Comparison of ENCODE assay signal across 16 cellular contexts in genomic region chr4:86706923-86707597, GRCh38.
DNase-seq lines count a peak whose midpoint lies in the region; ATAC-seq and TF ChIP-seq lines count a peak whose summit lies in the region.
"Had no signal": no experiment of that assay in that cellular context is flagged by ENCODE, and none has a peak within 500 bp of the region (broad histone marks: within the 10 kb centered on the region; RNA-seq: fewer than 3 reads in every experiment).

No MANE protein-coding gene starts in this region.

- peaks cover 17% of the 10 kb centered on the region for H3K79me1 ChIP-seq in mesenchymal stem cell (replicated peaks; ENCODE audit: low read length, poor library complexity, severe bottlenecking)

- no peak overlapping the region for H3K14ac ChIP-seq in mesenchymal stem cell (ENCODE audit: low read length in 2 of 2)

- intact Hi-C loops in heart left ventricle (cut with DNase I): no loop called here
- intact Hi-C loops in left ventricle myocardium inferior (cut with micrococcal nuclease): no loop called here

- no peak for DNase-seq in heart left ventricle
- no peak for DNase-seq in left ventricle myocardium inferior
- peak; percentile 33 for DNase-seq in mesenchymal stem cell
- no peak for DNase-seq in NCI-H2171 treated with DMSO at 0.1 percent for 48 hours (lab: John Stamatoyannopoulos, UW)
- no peak for DNase-seq in DMS79 treated with DMSO at 0.1 percent for 48 hours (lab: John Stamatoyannopoulos, UW)
- no peak for DNase-seq in GM20000 (ENCODE audit: low spot score)
- DNase-seq: activated naive CD8-positive, alpha-beta T cell treated with anti-CD3 and anti-CD28 coated beads, Interleukin-2, amount 10 ng/mL, durations not matched to agents 7 days and 5 days; CD8-positive, alpha-beta memory T cell; cerebellar nuclear complex; endodermal cell; NCI-H1436; transverse colon; WERI-Rb-1 had no signal

- no peak overlapping the region for H2AFZ ChIP-seq in mesenchymal stem cell (ENCODE audit: low read depth, low read length)

- H3K27ac ChIP-seq in heart left ventricle (no peak overlapping the region), left ventricle myocardium inferior (replicated peaks) (no peak overlapping the region), mesenchymal stem cell (ENCODE audit: low read length, poor library complexity, severe bottlenecking) (no peak overlapping the region)
- H3K27ac ChIP-seq: transverse colon, WERI-Rb-1 had no signal

- no peak overlapping the region for H2AK5ac ChIP-seq in mesenchymal stem cell (ENCODE audit: low read length, severe bottlenecking)

- no peak overlapping the region for H4K91ac ChIP-seq in mesenchymal stem cell (ENCODE audit: low read length)

- WGBS in heart left ventricle, 4 donors: 72 to 88% (median 80%) methylated on average over 2 of the region's 2 CpGs
- WGBS in mesenchymal stem cell: 100% methylated on average over 1 of the region's 2 CpGs

- no peak overlapping the region for H2BK5ac ChIP-seq in mesenchymal stem cell (ENCODE audit: low read depth, low read length, poor library complexity, severe bottlenecking)

- H3K18ac ChIP-seq in mesenchymal stem cell (ENCODE audit: low read depth in 1 of 2, low read length in 2 of 2): no peak overlapping the region

- H2BK120ac ChIP-seq in mesenchymal stem cell (ENCODE audit: low read depth, low read length): no peak overlapping the region

- TF ChIP-seq CTCF in heart left ventricle (IDR thresholded peaks at IDR 0.05) (no peak), left ventricle myocardium inferior (IDR thresholded peaks at IDR 0.05; ENCODE audit: borderline replicate concordance) (no peak), GM20000 (IDR thresholded peaks at IDR 0.05; ENCODE audit: extremely low read depth, missing control alignments) (no peak)

- no peak overlapping the region for H4K8ac ChIP-seq in mesenchymal stem cell (ENCODE audit: low read length)

- H3K4me1 ChIP-seq in heart left ventricle (no peaks in the 10 kb centered on the region), left ventricle myocardium inferior (no peaks in the 10 kb centered on the region), mesenchymal stem cell (ENCODE audit: control insufficient read depth, insufficient read depth, low read depth, low read length) (no peaks in the 10 kb centered on the region)
- H3K4me1 ChIP-seq: transverse colon had no signal

- H3K23ac ChIP-seq in mesenchymal stem cell (ENCODE audit: low read length in 2 of 2): no peak overlapping the region

- H3K4me2 ChIP-seq in mesenchymal stem cell (ENCODE audit: low read length, poor library complexity, severe bottlenecking): no peak overlapping the region
- H3K4me2 ChIP-seq: smooth muscle cell had no signal

- H3K4me3 ChIP-seq in heart left ventricle: no peak overlapping the region
- no peak overlapping the region for H3K4me3 ChIP-seq in left ventricle myocardium inferior
- H3K4me3 ChIP-seq in mesenchymal stem cell (ENCODE audit: insufficient read depth in 1 of 2, low read depth in 1 of 2, low read length in 2 of 2): no peak overlapping the region
- H3K4me3 ChIP-seq: smooth muscle cell, transverse colon had no signal

- no peaks in the 10 kb centered on the region for H3K9me3 ChIP-seq in heart left ventricle
- H3K9me3 ChIP-seq in left ventricle myocardium inferior (replicated peaks): no peaks in the 10 kb centered on the region
- H3K9me3 ChIP-seq in mesenchymal stem cell (ENCODE audit: control insufficient read depth, low read length): no peaks in the 10 kb centered on the region
- H3K9me3 ChIP-seq: transverse colon had no signal

- H2BK12ac ChIP-seq in mesenchymal stem cell (ENCODE audit: low read length in 2 of 2): no peak overlapping the region

- H3K27me3 ChIP-seq in heart left ventricle (no peaks in the 10 kb centered on the region), left ventricle myocardium inferior (ENCODE audit: low read depth) (no peaks in the 10 kb centered on the region), mesenchymal stem cell (ENCODE audit: control insufficient read depth in 1 of 2, insufficient read depth in 1 of 2, low read length in 2 of 2) (no peaks in the 10 kb centered on the region)
- H3K27me3 ChIP-seq: transverse colon had no signal

- H2BK15ac ChIP-seq in mesenchymal stem cell (ENCODE audit: low read depth, poor library complexity, severe bottlenecking): no peak overlapping the region

- ATAC-seq in heart left ventricle: peak in 3 of 4 donors; percentile 32 to 68 (median 65)
- ATAC-seq in esophagus mucosa: peak; percentile 98
- no peak for ATAC-seq in HG03196 (IDR thresholded peaks at IDR 0.05; ENCODE audit: unreplicated experiment)

- no peak overlapping the region for H3K9ac ChIP-seq in mesenchymal stem cell (ENCODE audit: low read length)

- no peak overlapping the region for H3K4ac ChIP-seq in mesenchymal stem cell (ENCODE audit: low read depth in 1 of 2, low read length in 2 of 2)

- no peaks in the 10 kb centered on the region for H3K36me3 ChIP-seq in heart left ventricle
- H3K36me3 ChIP-seq in left ventricle myocardium inferior: no peaks in the 10 kb centered on the region
- peaks cover 3 to 5% of the 10 kb centered on the region in 2 experiments for H3K36me3 ChIP-seq in mesenchymal stem cell (ENCODE audit: control insufficient read depth in 1 of 2, insufficient read depth in 2 of 2, low read depth in 1 of 2, low read length in 2 of 2)
- H3K36me3 ChIP-seq: transverse colon had no signal

- TF ChIP-seq POLR2A in heart left ventricle (IDR thresholded peaks at IDR 0.05): no peak
